22 cellular contexts compared by ENCODE assay signal in the genomic region with DNA sequence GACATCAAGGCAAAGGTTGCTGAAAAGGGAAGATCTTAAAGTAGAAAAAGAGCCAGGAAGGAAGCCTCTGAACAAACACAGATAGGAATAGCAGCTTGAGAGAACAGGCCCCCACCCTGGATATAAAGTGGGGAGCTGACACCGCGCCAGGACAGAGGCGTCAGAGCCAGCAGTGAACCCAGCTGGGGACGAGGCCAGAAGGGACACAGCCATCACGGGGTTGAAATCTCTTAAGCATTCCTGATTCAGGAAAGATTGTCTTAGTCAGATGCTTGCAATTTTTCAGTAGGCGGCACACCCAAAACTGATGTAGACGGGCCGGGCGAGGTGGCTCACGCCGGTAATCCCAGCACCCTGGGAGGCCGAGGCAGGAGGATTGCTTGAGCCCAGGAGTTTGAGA.
DNase-seq lines count a peak whose midpoint lies in the region; ATAC-seq and TF ChIP-seq lines count a peak whose summit lies in the region.
"Had no signal": no experiment of that assay in that cellular context is flagged by ENCODE, and none has a peak within 500 bp of the region (broad histone marks: within the 10 kb centered on the region; RNA-seq: fewer than 3 reads in every experiment).

No MANE protein-coding gene starts in this region.

- 70% methylated on average over 12 of the region's 12 CpGs for WGBS in esophagus muscularis mucosa

- H3K9me3 ChIP-seq in esophagus muscularis mucosa = no peaks in the 10 kb centered on the region
- H3K9me3 ChIP-seq in lower lobe of right lung = no peaks in the 10 kb centered on the region
- no peaks in the 10 kb centered on the region for H3K9me3 ChIP-seq in ascending aorta
- H3K9me3 ChIP-seq in mucosa of descending colon = no peaks in the 10 kb centered on the region

- peaks cover 0 to 3% (median 0%) of the 10 kb centered on the region in 4 donors for H3K27me3 ChIP-seq in esophagus muscularis mucosa
- H3K27me3 ChIP-seq in lower lobe of right lung (ENCODE audit: low read depth) = no peaks in the 10 kb centered on the region
- no peaks in the 10 kb centered on the region for H3K27me3 ChIP-seq in ascending aorta
- H3K27me3 ChIP-seq: neural progenitor cell had no signal

- no peak overlapping the region for H3K4me3 ChIP-seq in esophagus muscularis mucosa
- no peak overlapping the region for H3K4me3 ChIP-seq in lower lobe of right lung
- H3K4me3 ChIP-seq in ascending aorta = no peak overlapping the region
- H3K4me3 ChIP-seq in mucosa of descending colon = no peak overlapping the region
- H3K4me3 ChIP-seq: neural progenitor cell, tibial artery had no signal

- no peak for TF ChIP-seq EP300 in esophagus muscularis mucosa (IDR thresholded peaks at IDR 0.05)

- H3K27ac ChIP-seq in esophagus muscularis mucosa (replicated peaks in 1 of 4) (peak overlapping the region; percentile 37 to 67 (median 50)), lower lobe of right lung (peak overlapping the region; percentile 56), ascending aorta (no peak overlapping the region)
- H3K27ac ChIP-seq: neural progenitor cell, RWPE1, tibial artery, WERI-Rb-1 had no signal

- intact Hi-C loops in esophagus muscularis mucosa (cut with DNase I) (no loop called here), lower lobe of right lung (cut with DNase I) (no loop called here), ascending aorta (cut with DNase I) (no loop called here), mucosa of descending colon (cut with DNase I, micrococcal nuclease) (no loop called here)

- ATAC-seq in lower lobe of right lung (peak in 1 of 2 donors; percentile 55), mucosa of descending colon (no peak), HG03342 (IDR thresholded peaks at IDR 0.05; ENCODE audit: unreplicated experiment) (no peak)
- ATAC-seq: stimulated activated naive B cell treated with anti-CD40 and anti-IgM and Interleukin-4, amounts not matched to agents 10 μg/mL and 1 μg/mL and 100 μg/mL, for 72 hours had no signal

- DNase-seq in A172 (ENCODE audit: low spot score) (peak; percentile 85), LoVo (ENCODE audit: low spot score) (peak; percentile 81), esophagus muscularis mucosa (ENCODE audit: extremely low spot score) (no peak), lower lobe of right lung (no peak), ascending aorta (ENCODE audit: low spot score in 2 of 2) (no peak), mucosa of descending colon (no peak), SW480 (ENCODE audit: low spot score) (no peak)
- DNase-seq: activated CD4-positive, alpha-beta T cell treated with anti-CD3 and anti-CD28 coated beads, Interleukin-2, amount 50 U/mL, for 48 hours; activated naive CD4-positive, alpha-beta T cell treated with anti-CD3 and anti-CD28 coated beads, Interleukin-2, amount 50 U/mL, for 16 hours; activated T-cell treated with anti-CD3 and anti-CD28 coated beads, Interleukin-2, amount 50 U/mL, for 24 hours; CD4-positive, alpha-beta T cell; DMS53; IMR-90; NCI-H2029; NCI-H446 treated with DMSO at 0.1 percent for 48 hours; stimulated activated naive B cell treated with anti-CD40 and anti-IgM and Interleukin-4, amounts not matched to agents 10 μg/mL and 1 μg/mL and 100 μg/mL, for 72 hours; SW 1271; WERI-Rb-1 had no signal

- TF ChIP-seq CTCF in esophagus muscularis mucosa (IDR thresholded peaks at IDR 0.05) (no peak), lower lobe of right lung (IDR thresholded peaks at IDR 0.05) (no peak), ascending aorta (IDR thresholded peaks at IDR 0.05) (no peak), mucosa of descending colon (IDR thresholded peaks at IDR 0.05) (no peak)

- no peaks in the 10 kb centered on the region for H3K36me3 ChIP-seq in esophagus muscularis mucosa
- H3K36me3 ChIP-seq in lower lobe of right lung = no peaks in the 10 kb centered on the region
- H3K36me3 ChIP-seq in ascending aorta = no peaks in the 10 kb centered on the region
- H3K36me3 ChIP-seq in mucosa of descending colon (ENCODE audit: low read depth) = no peaks in the 10 kb centered on the region
- H3K36me3 ChIP-seq: neural progenitor cell, tibial artery, WERI-Rb-1 had no signal

- peaks cover 2 to 15% (median 8%) of the 10 kb centered on the region in 4 donors for H3K4me1 ChIP-seq in esophagus muscularis mucosa
- H3K4me1 ChIP-seq in lower lobe of right lung = peaks cover 8% of the 10 kb centered on the region
- no peaks in the 10 kb centered on the region for H3K4me1 ChIP-seq in ascending aorta
- no peaks in the 10 kb centered on the region for H3K4me1 ChIP-seq in mucosa of descending colon (ENCODE audit: low read depth)
- H3K4me1 ChIP-seq: tibial artery had no signal

- no peak for TF ChIP-seq POLR2A in esophagus muscularis mucosa (IDR thresholded peaks at IDR 0.05; ENCODE audit: low read depth)

Comparison
In these comparisons a context has a peak if more than half of its experiments do, and no peak if none do; other contexts are left out.
1. DNase-seq: peak in A172 (single experiment) and LoVo (single experiment); none in esophagus muscularis mucosa (single experiment), lower lobe of right lung (single experiment), ascending aorta (0 of 2), mucosa of descending colon (0 of 3) and SW480 (single experiment).
2. H3K27ac ChIP-seq: peak in esophagus muscularis mucosa (4 of 4) and lower lobe of right lung (single experiment); none in ascending aorta (0 of 2).